In genomic region chr2:10032746-10033105, GRCh38 we compare ENCODE assay signal across 30 cellular contexts. TPM values are rescaled to one million over a fixed set of nuclear protein-coding genes. Genes with fewer than 3 reads are reported as not detected.
"Had no signal": no experiment of that assay in that cellular context is flagged by ENCODE, and none has a peak within 500 bp of the region (broad histone marks: within the 10 kb centered on the region; RNA-seq: fewer than 3 reads in every experiment).

No MANE protein-coding gene starts in this region.

- H3K9me3 ChIP-seq: Peyer's patch had no signal

- ATAC-seq: activated naive CD8-positive, alpha-beta T cell treated with anti-CD3 and anti-CD28 coated beads, Interleukin-2, amount 50 U/mL, for 24 hours; PC-3 had no signal

- H3K9me3 Mint-ChIP-seq: activated CD4-positive, alpha-beta memory T cell treated with anti-CD3 and anti-CD28 coated beads, Interleukin-2, amount 10 ng/mL, durations not matched to agents 7 days and 5 days; activated naive CD4-positive, alpha-beta T cell treated with anti-CD3 and anti-CD28 coated beads, Interleukin-2, amount 10 ng/mL, durations not matched to agents 7 days and 5 days; activated naive CD8-positive, alpha-beta T cell treated with anti-CD3 and anti-CD28 coated beads, Interleukin-2, amount 50 U/mL, for 24 hours; activated T-cell treated with anti-CD3 and anti-CD28 coated beads, Interleukin-2, amount 50 U/mL, for 24 hours had no signal

- H3K27me3 ChIP-seq: brain microvascular endothelial cell, Peyer's patch had no signal

- H3K4me3 ChIP-seq: Peyer's patch had no signal

- H3K27ac Mint-ChIP-seq: activated CD4-positive, alpha-beta memory T cell treated with anti-CD3 and anti-CD28 coated beads, Interleukin-2, amount 10 ng/mL, durations not matched to agents 7 days and 5 days; activated naive CD4-positive, alpha-beta T cell treated with anti-CD3 and anti-CD28 coated beads, Interleukin-2, amount 10 ng/mL, durations not matched to agents 7 days and 5 days; activated naive CD8-positive, alpha-beta T cell; activated naive CD8-positive, alpha-beta T cell treated with anti-CD3 and anti-CD28 coated beads, Interleukin-2, amount 50 U/mL, for 24 hours; activated T-cell treated with anti-CD3 and anti-CD28 coated beads, Interleukin-2, amount 50 U/mL, for 24 hours had no signal

- DNase-seq: activated CD4-positive, alpha-beta memory T cell treated with anti-CD3 and anti-CD28 coated beads, Interleukin-2, amount 10 ng/mL, durations not matched to agents 7 days and 5 days; activated CD4-positive, alpha-beta T cell treated with anti-CD3 and anti-CD28 coated beads for 1 hour; activated CD4-positive, alpha-beta T cell treated with anti-CD3 and anti-CD28 coated beads for 48 hours; activated CD4-positive, CD25-positive, alpha-beta regulatory T cell; activated naive CD4-positive, alpha-beta T cell treated with anti-CD3 and anti-CD28 coated beads, Interleukin-2, amount 10 ng/mL, durations not matched to agents 7 days and 5 days; activated naive CD8-positive, alpha-beta T cell treated with anti-CD3 and anti-CD28 coated beads, Interleukin-2, amount 50 U/mL, for 24 hours; activated T-cell treated with anti-CD3 and anti-CD28 coated beads, Interleukin-2, amount 50 U/mL, for 24 hours; anterior cingulate cortex; brain microvascular endothelial cell; MM.1S; MV-4-11; NCI-H1092; NCI-H1436 treated with DMSO at 0.1 percent for 48 hours; NCI-H1694 treated with DMSO at 0.1 percent for 48 hours; NCI-H2029; NCI-H510A; NCI-H526; NCI-H748 treated with DMSO at 0.1 percent for 48 hours; NK-92 treated with Interleukin-12 subunit alpha and Interleukin-12 subunit beta, amount 100 ng/mL, for 24 hours; PC-3; Peyer's patch; RPMI8226; SW 1271; T-helper 1 cell; T-helper 2 cell; T-helper 9 cell had no signal

- H3K36me3 Mint-ChIP-seq: activated naive CD4-positive, alpha-beta T cell treated with anti-CD3 and anti-CD28 coated beads, Interleukin-2, amount 10 ng/mL, durations not matched to agents 7 days and 5 days; activated naive CD8-positive, alpha-beta T cell had no signal

- H3K4me3 Mint-ChIP-seq: activated CD4-positive, alpha-beta memory T cell treated with anti-CD3 and anti-CD28 coated beads, Interleukin-2, amount 10 ng/mL, durations not matched to agents 7 days and 5 days; activated naive CD4-positive, alpha-beta T cell treated with anti-CD3 and anti-CD28 coated beads, Interleukin-2, amount 10 ng/mL, durations not matched to agents 7 days and 5 days; activated naive CD8-positive, alpha-beta T cell; activated naive CD8-positive, alpha-beta T cell treated with anti-CD3 and anti-CD28 coated beads, Interleukin-2, amount 50 U/mL, for 24 hours; activated T-cell treated with anti-CD3 and anti-CD28 coated beads, Interleukin-2, amount 50 U/mL, for 24 hours had no signal

- H3K36me3 ChIP-seq: brain microvascular endothelial cell, Peyer's patch had no signal

- H3K4me2 ChIP-seq: KMS-11 had no signal

- H3K27ac ChIP-seq: brain microvascular endothelial cell, KMS-11, Peyer's patch, VCaP had no signal

- H3K27me3 Mint-ChIP-seq: activated naive CD8-positive, alpha-beta T cell; activated naive CD8-positive, alpha-beta T cell treated with anti-CD3 and anti-CD28 coated beads, Interleukin-2, amount 50 U/mL, for 24 hours; activated T-cell treated with anti-CD3 and anti-CD28 coated beads, Interleukin-2, amount 50 U/mL, for 24 hours had no signal

RNA-seq across cellular contexts. Expression of gene CYS1, which starts 47.5 kb away (rescaled TPM):
- total RNA-seq: LHCN-M2 had no signal
